1 cellular context compared by ENCODE assay signal in the genomic region with DNA sequence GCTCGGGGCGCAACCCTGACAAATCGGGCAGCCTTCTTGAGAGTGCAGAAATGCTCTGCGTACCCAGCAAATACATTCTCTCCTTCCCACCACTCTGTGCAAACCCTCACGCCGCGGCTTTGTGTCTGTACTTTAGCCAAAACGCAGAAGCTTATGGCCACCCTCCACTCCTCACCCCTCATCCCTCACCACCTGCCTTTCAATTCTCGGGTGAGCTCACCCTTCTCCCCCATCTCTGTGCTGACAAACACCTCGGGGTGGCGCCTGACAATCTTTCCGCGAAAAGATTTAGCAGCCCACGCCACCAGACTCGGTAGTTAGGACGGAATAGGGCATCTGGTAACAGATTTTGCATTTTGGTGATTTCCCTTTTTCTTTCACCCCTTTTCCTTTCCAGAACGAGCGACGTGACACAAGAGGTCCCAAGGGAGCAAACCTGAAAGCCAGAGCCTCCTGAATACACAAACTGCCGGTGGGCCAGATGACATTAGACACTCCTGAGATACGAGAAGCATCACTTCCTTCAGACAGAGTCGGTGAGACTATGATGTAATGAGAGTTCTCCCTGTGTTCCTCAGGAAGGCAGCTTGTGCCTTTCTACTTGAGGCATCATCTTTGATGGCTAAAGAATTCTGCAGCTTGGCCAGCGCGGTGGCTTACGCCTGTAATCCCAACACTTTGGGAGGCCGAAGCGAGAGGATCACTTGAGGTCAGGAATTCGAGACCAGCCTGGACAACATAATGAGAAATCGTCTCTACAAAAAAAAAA.
TF ChIP-seq lines count a peak whose summit lies in the region.

No MANE protein-coding gene starts in this region.

TF ChIP-seq in GM12878, 131 proteins besides CTCF, POLR2A, EP300 and RAD21 (continued from another document):
- TF ChIP-seq, protein P1, sequence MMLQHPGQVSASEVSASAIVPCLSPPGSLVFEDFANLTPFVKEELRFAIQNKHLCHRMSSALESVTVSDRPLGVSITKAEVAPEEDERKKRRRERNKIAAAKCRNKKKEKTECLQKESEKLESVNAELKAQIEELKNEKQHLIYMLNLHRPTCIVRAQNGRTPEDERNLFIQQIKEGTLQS (IDR thresholded peaks at IDR 0.05; ENCODE audit: borderline replicate concordance, extremely low read depth, low read depth, low read length), result no peak
- peak; percentile 92 for TF ChIP-seq ATF7 (IDR thresholded peaks at IDR 0.05; ENCODE audit: low read depth)
- TF ChIP-seq, protein P2, sequence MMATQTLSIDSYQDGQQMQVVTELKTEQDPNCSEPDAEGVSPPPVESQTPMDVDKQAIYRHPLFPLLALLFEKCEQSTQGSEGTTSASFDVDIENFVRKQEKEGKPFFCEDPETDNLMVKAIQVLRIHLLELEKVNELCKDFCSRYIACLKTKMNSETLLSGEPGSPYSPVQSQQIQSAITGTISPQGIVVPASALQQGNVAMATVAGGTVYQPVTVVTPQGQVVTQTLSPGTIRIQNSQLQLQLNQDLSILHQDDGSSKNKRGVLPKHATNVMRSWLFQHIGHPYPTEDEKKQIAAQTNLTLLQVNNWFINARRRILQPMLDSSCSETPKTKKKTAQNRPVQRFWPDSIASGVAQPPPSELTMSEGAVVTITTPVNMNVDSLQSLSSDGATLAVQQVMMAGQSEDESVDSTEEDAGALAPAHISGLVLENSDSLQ (IDR thresholded peaks at IDR 0.05), result peak; percentile 46
- TF ChIP-seq IRF4 (IDR thresholded peaks at IDR 0.05; ENCODE audit: low read depth, low read length), result no peak
- TF ChIP-seq IKZF1 (conservative IDR thresholded peaks at IDR 0.05), result peak; percentile 8; the same call in 1 of the 2 replicates
- no peak for TF ChIP-seq TCF3 (IDR thresholded peaks at IDR 0.05; ENCODE audit: borderline replicate concordance, insufficient read depth, low read depth, low read length)
- peak; percentile 38; the same call in 1 of the 2 replicates for TF ChIP-seq MXI1 (IDR thresholded peaks at IDR 0.05; ENCODE audit: low read depth, low read length)
- TF ChIP-seq EGR1 (IDR thresholded peaks at IDR 0.05; ENCODE audit: borderline replicate concordance in 1 of 2, low read depth in 2 of 2, low read length in 2 of 2), result no peak
- TF ChIP-seq MYB (IDR thresholded peaks at IDR 0.05; ENCODE audit: borderline replicate concordance, low read depth, low read length), result no peak
